ENCODE assay signal across 8 cellular contexts in genomic region chr17:59361916-59362810, GRCh38. TPM values are rescaled to one million over a fixed set of nuclear protein-coding genes. Genes with fewer than 3 reads are reported as not detected.
A peak's percentile ranks its signal among the peaks of the same experiment; 100 is the strongest.
DNase-seq lines count a peak whose midpoint lies in the region; ATAC-seq, FAIRE-seq and TF ChIP-seq lines count a peak whose summit lies in the region.

No MANE protein-coding gene starts in this region.

- H3K9me3 ChIP-seq in PC-9 (ENCODE audit: insufficient read depth, low read depth) = no peaks in the 10 kb centered on the region
- no peaks in the 10 kb centered on the region; the same call in 2 of the 3 replicates for H3K9me3 ChIP-seq in GM12878 (replicated peaks; ENCODE audit: control insufficient read depth, insufficient read depth, low read length)
- no peaks in the 10 kb centered on the region for H3K9me3 ChIP-seq in mesenchymal stem cell (ENCODE audit: control insufficient read depth, low read length)
- H3K9me3 ChIP-seq in upper lobe of right lung = no peaks in the 10 kb centered on the region

- H3K4ac ChIP-seq in mesenchymal stem cell (ENCODE audit: low read depth in 1 of 2, low read length in 2 of 2) = peak overlapping the region in 1 of 2 experiments; percentile 84

- peak; percentile 23 for FAIRE-seq in GM12878 (lab: Jason Lieb, UNC)

- H3K27ac ChIP-seq in PC-9 (peak overlapping the region; percentile 82), GM12878 (ENCODE audit: control insufficient read depth, insufficient read depth) (peak overlapping the region; percentile 54), mesenchymal stem cell (ENCODE audit: low read length, poor library complexity, severe bottlenecking) (peak overlapping the region; percentile 82), upper lobe of right lung (peak overlapping the region; percentile 48)

- 14% methylated on average over 7 of the region's 7 CpGs for WGBS in GM12878 (ENCODE audit: insufficient coverage, insufficient replicate concordance, low lambda C conversion rate, missing lambda C conversion rate)
- 20% methylated on average over 7 of the region's 7 CpGs for WGBS in mesenchymal stem cell

- H3K4me1 ChIP-seq in PC-9 (replicated peaks; ENCODE audit: insufficient read depth) (peaks cover 51% of the 10 kb centered on the region), GM12878 (ENCODE audit: control insufficient read depth, insufficient read depth, low read length) (peaks cover 50% of the 10 kb centered on the region), mesenchymal stem cell (ENCODE audit: control insufficient read depth, insufficient read depth, low read depth, low read length) (peaks cover 32% of the 10 kb centered on the region), upper lobe of right lung (peaks cover 58% of the 10 kb centered on the region)

- H2AFZ ChIP-seq in PC-9 = no peak overlapping the region
- no peak overlapping the region; the same call in 1 of the 2 replicates for H2AFZ ChIP-seq in GM12878 (ENCODE audit: control insufficient read depth, low read depth, low read length)
- H2AFZ ChIP-seq in mesenchymal stem cell (ENCODE audit: low read depth, low read length) = no peak overlapping the region

- H2BK12ac ChIP-seq in mesenchymal stem cell (ENCODE audit: low read length in 2 of 2) = peak overlapping the region in 1 of 2 experiments; percentile 97

- intact Hi-C loops in PC-9 (cut with micrococcal nuclease; ENCODE audit: unreplicated experiment) = no loop called here
- intact Hi-C loops in GM12878 (cut with micrococcal nuclease; ENCODE audit: unreplicated experiment) = no loop called here
- intact Hi-C loops in upper lobe of right lung (cut with DNase I) = no loop called here

- peak overlapping the region in 1 of 2 experiments; percentile 92 for H3K18ac ChIP-seq in mesenchymal stem cell (ENCODE audit: low read depth in 1 of 2, low read length in 2 of 2)

- H3F3A ChIP-seq in PC-9 (ENCODE audit: insufficient read depth, low read depth) = peaks cover 39% of the 10 kb centered on the region

- H3K79me1 ChIP-seq in mesenchymal stem cell (replicated peaks; ENCODE audit: low read length, poor library complexity, severe bottlenecking) = peaks cover 7% of the 10 kb centered on the region

- TF ChIP-seq EP300 in GM12878 (IDR thresholded peaks at IDR 0.05; ENCODE audit: borderline replicate concordance in 1 of 2, control insufficient read depth in 1 of 2, low read depth in 2 of 2, low read length in 2 of 2) = 0 out of 4 replicates have a peak, but pooled peaks of 1 of the 2 experiments have one; percentile 48

- peak overlapping the region; percentile 50 for H2AK5ac ChIP-seq in mesenchymal stem cell (ENCODE audit: low read length, severe bottlenecking)

- peak; percentile 79 for ATAC-seq in GM12878
- ATAC-seq in upper lobe of right lung = no peak
- ATAC-seq in GM19397 (IDR thresholded peaks at IDR 0.05; ENCODE audit: unreplicated experiment) = no peak

- no peaks in the 10 kb centered on the region for H3K27me3 ChIP-seq in PC-9 (ENCODE audit: insufficient read depth, low read depth)
- no peaks in the 10 kb centered on the region for H3K27me3 ChIP-seq in GM12878 (replicated peaks in 1 of 2; ENCODE audit: control insufficient read depth in 2 of 2, insufficient read depth in 2 of 2, low read length in 1 of 2)
- no peaks in the 10 kb centered on the region for H3K27me3 ChIP-seq in mesenchymal stem cell (ENCODE audit: control insufficient read depth in 1 of 2, insufficient read depth in 1 of 2, low read length in 2 of 2)
- no peaks in the 10 kb centered on the region for H3K27me3 ChIP-seq in upper lobe of right lung

- H3K9ac ChIP-seq in GM12878 (ENCODE audit: control insufficient read depth, insufficient read depth, low read length) (peak overlapping the region; percentile 17; the same call in 1 of the 2 replicates), mesenchymal stem cell (ENCODE audit: low read length) (peak overlapping the region; percentile 67)

- H3K14ac ChIP-seq in mesenchymal stem cell (ENCODE audit: low read length in 2 of 2) = peak overlapping the region in 1 of 2 experiments; percentile 49

- no peak overlapping the region for H3K23ac ChIP-seq in mesenchymal stem cell (ENCODE audit: low read length in 2 of 2)

- CTCF ChIA-PET in PC-9 (lab: Charles Lee) (no interaction called here), GM12878 (lab: Yijun Ruan, JAX) (interaction anchor here (1.2 to 1.4 kb wide), 2 partner anchors 13 kb away, joined by 3 to 6 read pairs; no protein-coding TSS in a partner anchor)

- H4K8ac ChIP-seq in mesenchymal stem cell (ENCODE audit: low read length) = no peak overlapping the region

- H4K20me1 ChIP-seq in PC-9 (ENCODE audit: insufficient read depth) = no peaks in the 10 kb centered on the region
- no peaks in the 10 kb centered on the region for H4K20me1 ChIP-seq in GM12878 (ENCODE audit: control insufficient read depth, insufficient read depth)

- H4K91ac ChIP-seq in mesenchymal stem cell (ENCODE audit: low read length) = no peak overlapping the region

- BruUV-seq in PC-9 (replicated peaks; lab: Mats Ljungman, UMichigan) (no TSS peak), GM12878 (replicated peaks; lab: Mats Ljungman, UMichigan) (no TSS peak)

- TF ChIP-seq POLR2A in GM12878 (IDR thresholded peaks at IDR 0.05; ENCODE audit: low read depth, low read length) = no peak

- H3K79me2 ChIP-seq in PC-9 (ENCODE audit: low read depth) (peaks cover 6% of the 10 kb centered on the region; the same call in 1 of the 2 replicates), GM12878 (ENCODE audit: control insufficient read depth, insufficient read depth, low read length) (no peaks in the 10 kb centered on the region)

- TF ChIP-seq RAD21 in GM12878 (IDR thresholded peaks at IDR 0.05; ENCODE audit: insufficient read depth, low read depth, low read length) = no peak

- TF ChIP-seq CTCF in PC-9 (conservative IDR thresholded peaks at IDR 0.05) (no peak), GM12878 (IDR thresholded peaks at IDR 0.05 in 2 of 3, conservative IDR thresholded peaks at IDR 0.05 in 1 of 3; ENCODE audit: control insufficient read depth in 2 of 3, extremely low read depth in 1 of 3, insufficient read depth in 1 of 3, low read depth in 3 of 3, low read length in 3 of 3) (no peak), upper lobe of right lung (IDR thresholded peaks at IDR 0.05) (no peak)

- no peak overlapping the region for H2BK15ac ChIP-seq in mesenchymal stem cell (ENCODE audit: low read depth, poor library complexity, severe bottlenecking)

- no peak overlapping the region for H3K4me3 ChIP-seq in PC-9
- H3K4me3 ChIP-seq in GM12878 = peak overlapping the region; percentile 40; the same call in 1 of the 2 replicates
- H3K4me3 ChIP-seq in mesenchymal stem cell (ENCODE audit: insufficient read depth in 1 of 2, low read depth in 1 of 2, low read length in 2 of 2) = peak overlapping the region in 1 of 2 experiments; percentile 50
- H3K4me3 ChIP-seq in upper lobe of right lung = no peak overlapping the region

- no peak overlapping the region for H2BK5ac ChIP-seq in mesenchymal stem cell (ENCODE audit: low read depth, low read length, poor library complexity, severe bottlenecking)

- SMC1A ChIA-PET in GM12878 (lab: Charles Lee; ENCODE audit: uncharacterized antibody, unreplicated experiment) = interaction anchor here (0.8 to 3.7 kb wide), 11 partner anchors 9 to 142 kb away, joined by 3 to 25 read pairs (median 3); no protein-coding TSS in a partner anchor

- POLR2A ChIA-PET in PC-9 (lab: Charles Lee; ENCODE audit: unreplicated experiment) = interaction anchor here (0.6 kb wide), 1 partner anchor 61 kb away, joined by 5 read pairs; no protein-coding TSS in a partner anchor
- POLR2A ChIA-PET in GM12878 (lab: Charles Lee) = interaction anchor here (1.0 to 3.3 kb wide), 4 partner anchors 9 to 83 kb away, joined by 3 to 12 read pairs (median 5); no protein-coding TSS in a partner anchor

- RAD21 ChIA-PET in GM12878 (lab: Charles Lee; ENCODE audit: unreplicated experiment) = interaction anchor here (0.9 to 1.6 kb wide), 4 partner anchors 9 to 77 kb away, joined by 3 to 6 read pairs (median 4); no protein-coding TSS in a partner anchor

- H3K36me3 ChIP-seq in PC-9 (ENCODE audit: low read depth) (no peaks in the 10 kb centered on the region), GM12878 (ENCODE audit: control insufficient read depth in 2 of 2, insufficient read depth in 2 of 2, low read length in 1 of 2) (no peaks in the 10 kb centered on the region), mesenchymal stem cell (ENCODE audit: control insufficient read depth in 1 of 2, insufficient read depth in 2 of 2, low read depth in 1 of 2, low read length in 2 of 2) (peaks cover 0 to 5% of the 10 kb centered on the region in 2 experiments), upper lobe of right lung (no peaks in the 10 kb centered on the region)

- H3K4me2 ChIP-seq in PC-9 (peak overlapping the region; percentile 41), GM12878 (ENCODE audit: control insufficient read depth, insufficient read depth) (peak overlapping the region; percentile 62), mesenchymal stem cell (ENCODE audit: low read length, poor library complexity, severe bottlenecking) (peak overlapping the region; percentile 49)

- peak; percentile 91 for DNase-seq in EL
- DNase-seq in H4 (ENCODE audit: low spot score) = peak; percentile 95
- DNase-seq in PC-9 = peak in 1 of 2 experiments; percentile 86
- peak; percentile 86 for DNase-seq in GM12878 (ENCODE audit: low read depth, low spot score)
- peak; percentile 91 for DNase-seq in mesenchymal stem cell
- DNase-seq in upper lobe of right lung = no peak
- no peak for DNase-seq in GF-D8 (lab: John Stamatoyannopoulos, UW)

- H2BK120ac ChIP-seq in mesenchymal stem cell (ENCODE audit: low read depth, low read length) = no peak overlapping the region

- H3K9me2 ChIP-seq in PC-9 (ENCODE audit: insufficient read depth) = no peaks in the 10 kb centered on the region

- in situ Hi-C loops in GM12878 (cut with MboI) = no loop called here

RNA-seq across cellular contexts. Expression of gene YPEL2, which starts 30.7 kb away (rescaled TPM):
- total RNA-seq in H4 (2014; rRNA removed; shearing (Covaris generic)) = 0.86 and 1.9 TPM in 2 replicates
- total RNA-seq in PC-9 (2021) (11.6 and 12.9 TPM in 2 replicates), GM12878 (2014; rRNA removed) (0.45 and 0.71 TPM in 2 replicates), GM12878 (2014; rRNA removed; fragmentation: Illumina TruSeq; extraction: Trizol) (0.63 and 0.64 TPM in 2 replicates), GM12878 (2021) (0.69 and 0.92 TPM in 2 replicates), upper lobe of right lung (19.6 TPM)
- 23.6 and 27.1 TPM in 2 replicates for total RNA-seq in GM12878 (2013; cell fraction: nucleolus; rRNA removed)
- 1.5 TPM for polyA plus RNA-seq in GM12878 (2011; ENCODE audit: low read depth)
- polyA plus RNA-seq in GM12878 (2011; rRNA removed) (8.1 and 8.3 TPM in 2 replicates), GM12878 (2014; fragmentation: Illumina TruSeq; extraction: Trizol) (0.55 and 0.76 TPM in 2 replicates), GM12878 (2014; fragmentation: Nextera tagmentation; extraction: Ambion mirVana) (under 1 TPM; 0.11 to 0.18 TPM), GM12878 (2014; rRNA removed) (0.41 and 0.47 TPM in 2 replicates), GM12878 (2016; fragmentation: Nextera tagmentation; extraction: Ambion mirVana) (under 1 TPM; 0.15 to 0.51 TPM)
- 4.7 and 6.4 TPM in 2 replicates for polyA plus RNA-seq in GM12878 (2011; cell fraction: cytosol; rRNA removed)
- polyA plus RNA-seq in GM12878 (2011; cell fraction: nucleus; rRNA removed) = 4.7 and 7.8 TPM in 2 replicates
- 2.3 and 2.6 TPM in 2 replicates for polyA plus RNA-seq in GM12878 (2012)
- polyA minus RNA-seq in GM12878 (2011; rRNA and poly(A)+ RNA removed) = 7.1 and 12.7 TPM in 2 replicates
- polyA minus RNA-seq in GM12878 (2011; cell fraction: cytosol; rRNA and poly(A)+ RNA removed) = 2.5 and 3.2 TPM in 2 replicates
- 5.4 and 5.7 TPM in 2 replicates for polyA minus RNA-seq in GM12878 (2011; cell fraction: nucleus; rRNA and poly(A)+ RNA removed)
- polyA plus RNA-seq in mesenchymal stem cell (2013, experiment 1 of 2) = 10.5 TPM
- 10.8 TPM for polyA plus RNA-seq in mesenchymal stem cell (2013, experiment 2 of 2)

Comparison
In these comparisons a context has a peak if more than half of its experiments do, and no peak if none do; other contexts are left out.
1. DNase-seq: peak in EL (single experiment), H4 (single experiment), GM12878 (single experiment) and mesenchymal stem cell (single experiment); none in upper lobe of right lung (single experiment) and GF-D8 (single experiment).
2. Peak in every context shown above with its lines, with median percentiles within 50 percentile points of each other: H3K27ac ChIP-seq and H3K4me2 ChIP-seq.